ENCODE assay signal across 21 cellular contexts in the genomic region with DNA sequence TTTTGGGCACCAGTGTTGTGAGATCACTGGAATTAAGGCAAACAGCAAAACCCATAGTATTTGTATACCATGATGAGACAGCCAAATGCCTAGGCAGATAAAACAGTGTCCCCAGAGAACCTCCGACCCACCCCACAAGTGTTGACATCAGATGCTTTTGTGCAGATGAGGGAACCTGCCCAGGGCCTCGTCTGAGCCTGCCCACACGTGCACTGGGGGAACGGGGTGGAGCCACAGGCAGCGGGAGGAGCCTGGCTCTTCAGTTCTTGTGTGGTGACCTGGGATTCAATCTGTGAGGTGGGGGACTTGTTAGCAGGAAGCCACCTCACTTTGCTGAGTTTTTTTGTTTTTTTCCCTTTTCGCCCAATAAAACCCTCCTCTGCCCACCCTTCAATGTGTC.
"Had no signal": no experiment of that assay in that cellular context is flagged by ENCODE, and none has a peak within 500 bp of the region (broad histone marks: within the 10 kb centered on the region; RNA-seq: fewer than 3 reads in every experiment).

No MANE protein-coding gene starts in this region.

- H3K27me3 Mint-ChIP-seq: dendritic cell treated with granulocyte-macrophage colony-stimulating factor and Interleukin-4, amounts not matched to agents 40 ng/mL and 50 ng/mL, for 4 days had no signal

- ATAC-seq: effector memory CD8-positive, alpha-beta T cell; left lobe of liver; natural killer cell; sciatic nerve had no signal

- H3K9me3 Mint-ChIP-seq: dendritic cell treated with granulocyte-macrophage colony-stimulating factor and Interleukin-4, amounts not matched to agents 40 ng/mL and 50 ng/mL, for 4 days; effector memory CD8-positive, alpha-beta T cell; natural killer cell had no signal

- H3K27ac ChIP-seq: hepatocyte, spleen, stomach, thoracic aorta, transverse colon had no signal

- H3K36me3 Mint-ChIP-seq: natural killer cell had no signal

- FAIRE-seq: colon, islet of Langerhans had no signal

- H3K4me3 Mint-ChIP-seq: dendritic cell treated with granulocyte-macrophage colony-stimulating factor and Interleukin-4, amounts not matched to agents 40 ng/mL and 50 ng/mL, for 4 days; effector memory CD8-positive, alpha-beta T cell; mesothelial cell of epicardium; natural killer cell; neural crest cell had no signal

- H3K4me1 ChIP-seq: spleen, stomach, transverse colon had no signal

- H3K27me3 ChIP-seq: hepatocyte, spleen had no signal

- H2AFZ ChIP-seq: hepatocyte had no signal

- H3K4me1 Mint-ChIP-seq: mesothelial cell of epicardium, natural killer cell, neural crest cell had no signal

- H3K27ac Mint-ChIP-seq: dendritic cell treated with granulocyte-macrophage colony-stimulating factor and Interleukin-4, amounts not matched to agents 40 ng/mL and 50 ng/mL, for 4 days; effector memory CD8-positive, alpha-beta T cell; mesothelial cell of epicardium; natural killer cell had no signal

- DNase-seq: effector memory CD8-positive, alpha-beta T cell; foreskin melanocyte; head of caudate nucleus; natural killer cell; posterior cingulate gyrus; spleen; stimulated activated CD4-positive, alpha-beta T cell treated with anti-CD3 and anti-CD28 coated beads, Interleukin-15, amount 100 ng/mL, for 24 hours; stimulated activated CD4-positive, alpha-beta T cell treated with anti-CD3 and anti-CD28 coated beads, Interleukin-1b, Interleukin-23, amount 100 ng/mL, for 48 hours; stimulated activated naive CD4-positive, alpha-beta T cell; stomach; substantia nigra; transverse colon had no signal

- H3K4me2 ChIP-seq: hepatocyte had no signal

- H3K79me2 ChIP-seq: hepatocyte had no signal

- H3K4me3 ChIP-seq: hepatocyte, spleen, stomach, thoracic aorta, transverse colon had no signal

- H3K36me3 ChIP-seq: spleen, stomach, thoracic aorta, transverse colon had no signal

- H3K9me3 ChIP-seq: spleen, stomach, thoracic aorta, transverse colon had no signal
